1 cellular context compared by ENCODE assay signal in the genomic region with DNA sequence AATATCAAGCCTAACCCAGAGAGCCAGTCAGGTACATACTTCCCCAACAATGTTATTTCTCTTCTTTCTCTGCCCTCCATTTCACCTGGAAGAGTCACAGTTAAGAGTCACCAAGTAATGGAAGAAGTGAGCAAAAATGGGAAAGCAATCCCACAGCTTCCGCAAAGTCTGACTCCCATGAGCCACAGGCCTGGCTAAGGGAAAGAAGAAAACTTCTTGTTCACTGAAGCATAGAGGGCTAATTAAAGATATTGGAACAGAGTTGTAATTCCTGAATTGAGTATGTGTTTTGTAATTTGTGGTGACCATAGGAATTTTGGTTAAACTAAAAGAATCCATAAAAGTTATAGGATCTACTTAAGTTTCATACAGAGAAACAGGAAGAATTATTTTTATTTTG.
TF ChIP-seq lines count a peak whose summit lies in the region.

No MANE protein-coding gene starts in this region.

TF ChIP-seq in GM23338, 12 proteins besides CTCF, POLR2A, EP300 and RAD21 (continued from another document):
- no peak for TF ChIP-seq STAT1 (IDR thresholded peaks at IDR 0.05; ENCODE audit: unreplicated experiment)
